In genomic region chr13:97975280-97975850, GRCh38 we compare ENCODE assay signal across 8 cellular contexts. TPM values are rescaled to one million over a fixed set of nuclear protein-coding genes. Genes with fewer than 3 reads are reported as not detected.
DNase-seq lines count a peak whose midpoint lies in the region; ATAC-seq and TF ChIP-seq lines count a peak whose summit lies in the region.

No MANE protein-coding gene starts in this region.

- peak overlapping the region; percentile 70 for H3K4me3 ChIP-seq in LNCaP clone FGC (ENCODE audit: low read depth, low read length)

- H3K36me3 Mint-ChIP-seq in activated CD4-positive, alpha-beta T cell treated with anti-CD3 and anti-CD28 coated beads, Interleukin-2, amount 10 ng/mL, durations not matched to agents 7 days and 5 days (ENCODE audit: low read depth): peaks cover 4% of the 10 kb centered on the region
- peaks cover 15% of the 10 kb centered on the region for H3K36me3 Mint-ChIP-seq in dendritic cell treated with granulocyte-macrophage colony-stimulating factor and Interleukin-4, amounts not matched to agents 40 ng/mL and 50 ng/mL, for 4 days (ENCODE audit: low read depth)
- H3K36me3 Mint-ChIP-seq in natural killer cell: no peaks in the 10 kb centered on the region

- no peaks in the 10 kb centered on the region for H3K9me3 Mint-ChIP-seq in activated CD4-positive, alpha-beta T cell treated with anti-CD3 and anti-CD28 coated beads, Interleukin-2, amount 10 ng/mL, durations not matched to agents 7 days and 5 days
- H3K9me3 Mint-ChIP-seq in dendritic cell treated with granulocyte-macrophage colony-stimulating factor and Interleukin-4, amounts not matched to agents 40 ng/mL and 50 ng/mL, for 4 days: no peaks in the 10 kb centered on the region
- no peaks in the 10 kb centered on the region for H3K9me3 Mint-ChIP-seq in natural killer cell

- POLR2A ChIA-PET in activated CD4-positive, alpha-beta T cell treated with anti-CD3 and anti-CD28 coated beads, Interleukin-2, amount 10 ng/mL, durations not matched to agents 7 days and 5 days (lab: Charles Lee): no interaction called here

- peak overlapping the region; percentile 94 for H3K4me3 Mint-ChIP-seq in activated CD4-positive, alpha-beta T cell treated with anti-CD3 and anti-CD28 coated beads, Interleukin-2, amount 10 ng/mL, durations not matched to agents 7 days and 5 days
- H3K4me3 Mint-ChIP-seq in dendritic cell treated with granulocyte-macrophage colony-stimulating factor and Interleukin-4, amounts not matched to agents 40 ng/mL and 50 ng/mL, for 4 days: peak overlapping the region; percentile 97
- H3K4me3 Mint-ChIP-seq in natural killer cell: peak overlapping the region; percentile 92

- no peak for DNase-seq in activated CD4-positive, alpha-beta T cell treated with anti-CD3 and anti-CD28 coated beads, Interleukin-2, amount 10 ng/mL, durations not matched to agents 7 days and 5 days
- no peak for DNase-seq in activated CD4-positive, alpha-beta T cell treated with anti-CD3 and anti-CD28 coated beads, Interleukin-2, amount 50 U/mL, for 1 hour
- DNase-seq in LNCaP clone FGC (ENCODE audit: low read depth) (no peak), natural killer cell (no peak), CD1c-positive myeloid dendritic cell (ENCODE audit: extremely low spot score) (no peak), AG08396 (ENCODE audit: low spot score) (no peak)

- TF ChIP-seq CTCF in LNCaP clone FGC (IDR thresholded peaks at IDR 0.05; ENCODE audit: control insufficient read depth, extremely low read depth, insufficient read depth): no peak
- TF ChIP-seq CTCF in natural killer cell (IDR thresholded peaks at IDR 0.05): no peak

- intact Hi-C loops in dendritic cell treated with granulocyte-macrophage colony-stimulating factor and Interleukin-4, amounts not matched to agents 40 ng/mL and 50 ng/mL, for 4 days (cut with micrococcal nuclease): loop anchor here (10.0 kb wide), 1 partner anchor 751 kb away; the partner anchor contains the start of gene MBNL2
- intact Hi-C loops in natural killer cell (cut with micrococcal nuclease): no loop called here

- ATAC-seq in natural killer cell: no peak
- no peak for ATAC-seq in GM21786 (IDR thresholded peaks at IDR 0.05; ENCODE audit: unreplicated experiment)

- H3K27me3 Mint-ChIP-seq in activated CD4-positive, alpha-beta T cell treated with anti-CD3 and anti-CD28 coated beads, Interleukin-2, amount 10 ng/mL, durations not matched to agents 7 days and 5 days: peaks cover 3% of the 10 kb centered on the region
- H3K27me3 Mint-ChIP-seq in dendritic cell treated with granulocyte-macrophage colony-stimulating factor and Interleukin-4, amounts not matched to agents 40 ng/mL and 50 ng/mL, for 4 days: peaks cover 7% of the 10 kb centered on the region
- peaks cover 0 to 8% of the 10 kb centered on the region in 2 donors for H3K27me3 Mint-ChIP-seq in natural killer cell (ENCODE audit: low read depth in 2 of 2)

- peaks cover 34% of the 10 kb centered on the region for H3K4me1 Mint-ChIP-seq in activated CD4-positive, alpha-beta T cell treated with anti-CD3 and anti-CD28 coated beads, Interleukin-2, amount 10 ng/mL, durations not matched to agents 7 days and 5 days
- H3K4me1 Mint-ChIP-seq in dendritic cell treated with granulocyte-macrophage colony-stimulating factor and Interleukin-4, amounts not matched to agents 40 ng/mL and 50 ng/mL, for 4 days (ENCODE audit: low read depth): peaks cover 16% of the 10 kb centered on the region
- peaks cover 21 to 22% of the 10 kb centered on the region in 2 donors for H3K4me1 Mint-ChIP-seq in natural killer cell

- peak overlapping the region; percentile 94 for H3K27ac Mint-ChIP-seq in activated CD4-positive, alpha-beta T cell treated with anti-CD3 and anti-CD28 coated beads, Interleukin-2, amount 10 ng/mL, durations not matched to agents 7 days and 5 days
- H3K27ac Mint-ChIP-seq in dendritic cell treated with granulocyte-macrophage colony-stimulating factor and Interleukin-4, amounts not matched to agents 40 ng/mL and 50 ng/mL, for 4 days: peak overlapping the region; percentile 89
- H3K27ac Mint-ChIP-seq in natural killer cell: peak overlapping the region; percentile 90 to 91

- CTCF ChIA-PET in activated CD4-positive, alpha-beta T cell treated with anti-CD3 and anti-CD28 coated beads, Interleukin-2, amount 10 ng/mL, durations not matched to agents 7 days and 5 days (lab: Charles Lee): no interaction called here

RNA-seq across cellular contexts. Expression of gene IPO5, which starts 21.9 kb away (rescaled TPM):
- 100 to 1,000 TPM in 1 of 2 experiments, 10 to 100 TPM in 1; 96.9 to 117 TPM for total RNA-seq in activated CD4-positive, alpha-beta T cell treated with anti-CD3 and anti-CD28 coated beads, Interleukin-2, amount 10 ng/mL, durations not matched to agents 7 days and 5 days
- 10 to 100 TPM; 59.9 to 83.9 (median 71.2) TPM for total RNA-seq in natural killer cell
